Comparison of ENCODE assay signal across 2 cellular contexts in the genomic region with DNA sequence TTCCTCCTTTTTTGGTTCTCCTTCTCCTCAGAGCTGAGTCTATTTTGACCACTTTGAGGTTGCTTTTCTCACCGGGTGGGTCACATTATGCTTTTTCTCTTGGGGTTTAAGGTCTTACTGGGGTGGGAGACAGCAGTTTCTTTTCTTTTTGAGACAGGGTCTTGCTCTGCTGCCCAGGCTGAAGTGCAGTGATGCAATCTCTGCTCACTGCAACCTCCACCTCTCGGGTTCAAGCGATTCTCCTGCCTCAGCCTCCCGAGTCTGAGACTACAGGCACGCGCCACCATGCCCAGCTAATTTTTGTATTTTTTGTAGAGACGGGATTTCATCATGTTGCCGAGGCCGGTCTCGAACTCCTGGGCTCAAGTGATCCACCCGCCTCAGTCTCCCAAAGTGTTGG. TPM values are rescaled to one million over a fixed set of nuclear protein-coding genes. Genes with fewer than 3 reads are reported as not detected.
"Had no signal": no experiment of that assay in that cellular context is flagged by ENCODE, and none has a peak within 500 bp of the region (broad histone marks: within the 10 kb centered on the region; RNA-seq: fewer than 3 reads in every experiment).

No MANE protein-coding gene starts in this region.

RNA-seq across cellular contexts. Expression of gene SEMA6A, which starts 51.4 kb away (rescaled TPM):
- total RNA-seq: naive thymus-derived CD4-positive, alpha-beta T cell; natural killer cell treated with Interleukin-12 subunit alpha and Interleukin-12 subunit beta and Interleukin-15 and Interleukin-18, amount 100 ng/mL, for 72 hours had no signal
